ENCODE assay signal across 10 cellular contexts in the genomic region with DNA sequence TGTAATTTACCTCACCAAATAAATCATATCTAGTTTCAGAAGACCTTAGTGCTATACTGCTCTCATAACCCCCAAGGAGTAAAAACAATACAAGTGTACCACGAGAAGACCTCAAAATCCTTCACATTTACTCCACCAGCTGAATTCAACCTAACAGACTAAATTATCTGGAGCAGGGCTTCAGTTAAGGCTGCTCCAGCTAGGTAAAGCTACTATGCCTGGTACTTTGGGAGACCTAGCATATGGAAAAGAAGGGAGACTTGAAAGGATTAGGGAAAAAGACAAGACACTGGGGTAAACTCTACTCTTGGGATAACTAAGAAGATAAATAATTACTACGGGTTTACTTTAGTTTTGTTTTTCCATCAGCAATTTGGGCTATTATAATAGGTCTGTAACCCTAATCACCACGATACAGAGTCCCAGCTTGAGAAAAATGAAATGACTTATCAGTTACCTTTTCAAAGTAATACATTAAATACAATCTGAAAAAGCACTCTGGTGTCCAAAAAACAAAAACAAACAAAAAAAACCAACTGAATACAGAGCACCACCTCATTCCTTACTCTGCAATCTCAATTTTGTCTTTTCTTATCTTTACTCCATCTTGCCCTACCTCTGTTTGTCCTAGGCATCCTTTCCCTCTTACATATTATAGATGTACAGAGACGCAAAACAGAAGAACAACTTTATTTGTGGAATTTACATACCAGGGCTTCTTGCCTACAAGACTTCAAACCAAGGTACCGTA. TPM values are rescaled to one million over a fixed set of nuclear protein-coding genes. Genes with fewer than 3 reads are reported as not detected.
DNase-seq lines count a peak whose midpoint lies in the region; ATAC-seq and TF ChIP-seq lines count a peak whose summit lies in the region.
"Had no signal": no experiment of that assay in that cellular context is flagged by ENCODE, and none has a peak within 500 bp of the region (broad histone marks: within the 10 kb centered on the region; RNA-seq: fewer than 3 reads in every experiment).

No MANE protein-coding gene starts in this region.

- TF ChIP-seq EP300 in transverse colon (IDR thresholded peaks at IDR 0.05; ENCODE audit: low read depth), result no peak

- H2AK5ac ChIP-seq in neuronal stem cell (ENCODE audit: low read depth, low read length), result no peak overlapping the region

- in situ Hi-C loops in Caki2 (cut with HindIII; ENCODE audit: low pct_unique_long_range_greater_than_20kb, low sequenced_read_pairs), result no loop called here
- in situ Hi-C loops in transverse colon (cut with MboI; ENCODE audit: low pct_ligation_motif_present in 1 of 4, low pct_unique_long_range_greater_than_20kb in 1 of 4, low sequenced_read_pairs in 3 of 4), result no loop called here

- no peak overlapping the region for H2BK120ac ChIP-seq in neuronal stem cell (ENCODE audit: low read depth, low read length)

- DNase-seq in CD4-positive, CD25-positive, alpha-beta regulatory T cell, result no peak
- DNase-seq in Caki2 (ENCODE audit: low read depth), result peak; percentile 12
- DNase-seq in T-helper 17 cell, result no peak
- DNase-seq in inferior parietal cortex (ENCODE audit: extremely low spot score), result peak; percentile 15
- no peak for DNase-seq in neuronal stem cell (ENCODE audit: low spot score)
- no peak for DNase-seq in Caco-2
- DNase-seq in transverse colon, result no peak
- DNase-seq: GOT3 had no signal

- H3K9ac ChIP-seq in neuronal stem cell (ENCODE audit: low read depth, low read length, poor library complexity), result no peak overlapping the region

- H3K9me3 ChIP-seq in CD4-positive, CD25-positive, alpha-beta regulatory T cell (ENCODE audit: control insufficient read depth in 2 of 2, low read length in 2 of 2), result no peaks in the 10 kb centered on the region
- H3K9me3 ChIP-seq in T-helper 17 cell (ENCODE audit: control insufficient read depth, low read length, poor library complexity, severe bottlenecking) (no peaks in the 10 kb centered on the region), neuronal stem cell (replicated peaks in 1 of 2; ENCODE audit: control insufficient read depth in 2 of 2, insufficient read depth in 1 of 2, low read depth in 1 of 2, low read length in 2 of 2) (no peaks in the 10 kb centered on the region), Caco-2 (no peaks in the 10 kb centered on the region), transverse colon (no peaks in the 10 kb centered on the region)
- H3K9me3 ChIP-seq: suprapubic skin had no signal

- intact Hi-C loops in Caco-2 (cut with micrococcal nuclease; ENCODE audit: unreplicated experiment) (loop anchor here (5.0 kb wide), 2 partner anchors 222 to 562 kb away; no protein-coding TSS in a partner anchor), transverse colon (cut with DNase I; ENCODE audit: low total_unique reads) (no loop called here)

- no TSS peak for BruUV-seq in Caco-2 (replicated peaks; lab: Mats Ljungman, UMichigan)

- H3K4me3 Mint-ChIP-seq in CD4-positive, CD25-positive, alpha-beta regulatory T cell, result peak overlapping the region; percentile 88 to 93 (median 90)
- H3K4me3 Mint-ChIP-seq in T-helper 17 cell (peak overlapping the region; percentile 90), Caco-2 (ENCODE audit: unreplicated experiment) (no peak overlapping the region)

- no peak overlapping the region for H3K27ac ChIP-seq in CD4-positive, CD25-positive, alpha-beta regulatory T cell (ENCODE audit: insufficient read depth, low read length, poor library complexity, severe bottlenecking)
- H3K27ac ChIP-seq in neuronal stem cell (replicated peaks; ENCODE audit: low read length) (no peak overlapping the region), transverse colon (no peak overlapping the region)
- H3K27ac ChIP-seq: suprapubic skin had no signal

- no peak overlapping the region for H3K18ac ChIP-seq in neuronal stem cell (ENCODE audit: low read length)

- peaks cover 16% of the 10 kb centered on the region for H3K4me1 ChIP-seq in CD4-positive, CD25-positive, alpha-beta regulatory T cell (ENCODE audit: control insufficient read depth, insufficient read depth, low read length, poor library complexity, severe bottlenecking)
- H3K4me1 ChIP-seq in neuronal stem cell (ENCODE audit: control insufficient read depth in 2 of 2, insufficient read depth in 1 of 2, low read depth in 1 of 2, low read length in 2 of 2) (no peaks in the 10 kb centered on the region), Caco-2 (no peaks in the 10 kb centered on the region), transverse colon (peaks cover 6 to 16% (median 14%) of the 10 kb centered on the region in 4 donors)

- TF ChIP-seq POLR2A in transverse colon (IDR thresholded peaks at IDR 0.05), result no peak

- no peak overlapping the region for H3K14ac ChIP-seq in neuronal stem cell (ENCODE audit: low read length)

- H4K8ac ChIP-seq in neuronal stem cell (ENCODE audit: low read depth, low read length), result no peak overlapping the region

- no peak overlapping the region for H2BK12ac ChIP-seq in neuronal stem cell (ENCODE audit: low read length)

- no peaks in the 10 kb centered on the region for H3K79me1 ChIP-seq in neuronal stem cell (ENCODE audit: low read depth, low read length)

- peaks cover 0 to 3% (median 0%) of the 10 kb centered on the region in 7 donors for H3K9me3 Mint-ChIP-seq in CD4-positive, CD25-positive, alpha-beta regulatory T cell
- peaks cover 15% of the 10 kb centered on the region for H3K9me3 Mint-ChIP-seq in Caco-2 (ENCODE audit: unreplicated experiment)

- CTCF ChIA-PET in Caco-2 (lab: Charles Lee), result interaction anchor here (0.5 kb wide), 1 partner anchor 120 kb away, joined by 3 read pairs; no protein-coding TSS in a partner anchor

- H4K91ac ChIP-seq in neuronal stem cell (ENCODE audit: low read depth, low read length, poor library complexity), result no peak overlapping the region

- no peak for ATAC-seq in CD4-positive, CD25-positive, alpha-beta regulatory T cell (ENCODE audit: low read depth in 2 of 2)
- ATAC-seq in T-helper 17 cell, result no peak
- ATAC-seq: sciatic nerve had no signal

- H3K27me3 ChIP-seq in CD4-positive, CD25-positive, alpha-beta regulatory T cell (ENCODE audit: control insufficient read depth, insufficient read depth, low read length), result peaks cover 18% of the 10 kb centered on the region
- H3K27me3 ChIP-seq in neuronal stem cell (ENCODE audit: control insufficient read depth in 3 of 3, insufficient read depth in 3 of 3, low read depth in 1 of 3, low read length in 3 of 3) (peaks cover 0 to 57% (median 20%) of the 10 kb centered on the region in 3 experiments), Caco-2 (replicated peaks; ENCODE audit: control insufficient read depth, insufficient read depth, low read length) (no peaks in the 10 kb centered on the region), transverse colon (peaks cover 9% of the 10 kb centered on the region)

- H3K4me3 ChIP-seq in CD4-positive, CD25-positive, alpha-beta regulatory T cell (ENCODE audit: low read depth, low read length), result no peak overlapping the region
- H3K4me3 ChIP-seq in neuronal stem cell (ENCODE audit: low read length in 2 of 2) (no peak overlapping the region), Caco-2 (ENCODE audit: low read depth, low read length) (no peak overlapping the region), transverse colon (no peak overlapping the region)
- H3K4me3 ChIP-seq: suprapubic skin had no signal

- peaks cover 34% of the 10 kb centered on the region for H3K27me3 Mint-ChIP-seq in CD4-positive, CD25-positive, alpha-beta regulatory T cell
- H3K27me3 Mint-ChIP-seq in T-helper 17 cell (no peaks in the 10 kb centered on the region), Caco-2 (ENCODE audit: insufficient read depth, unreplicated experiment) (peaks cover 4% of the 10 kb centered on the region)

- no peaks in the 10 kb centered on the region for H3K36me3 Mint-ChIP-seq in CD4-positive, CD25-positive, alpha-beta regulatory T cell
- H3K36me3 Mint-ChIP-seq in T-helper 17 cell (ENCODE audit: low read depth), result peaks cover 1% of the 10 kb centered on the region
- H3K36me3 Mint-ChIP-seq in Caco-2 (ENCODE audit: insufficient read depth, unreplicated experiment), result no peaks in the 10 kb centered on the region

- H3K23ac ChIP-seq in neuronal stem cell (ENCODE audit: low read depth, low read length, poor library complexity), result no peak overlapping the region

- H2BK15ac ChIP-seq in neuronal stem cell (ENCODE audit: low read length), result no peak overlapping the region

- POLR2A ChIA-PET in Caco-2 (lab: Charles Lee), result no interaction called here

- no peak overlapping the region for H2BK5ac ChIP-seq in neuronal stem cell (ENCODE audit: low read length)

- no peak overlapping the region for H3K4me2 ChIP-seq in neuronal stem cell (ENCODE audit: insufficient read depth, low read length, poor library complexity, severe bottlenecking)

- no peak overlapping the region for H3K4ac ChIP-seq in neuronal stem cell (ENCODE audit: low read length)

- H3K4me1 Mint-ChIP-seq in CD4-positive, CD25-positive, alpha-beta regulatory T cell, result peaks cover 0 to 20% (median 13%) of the 10 kb centered on the region in 4 donors
- H3K4me1 Mint-ChIP-seq in T-helper 17 cell (peaks cover 11% of the 10 kb centered on the region), Caco-2 (ENCODE audit: low read depth, unreplicated experiment) (no peaks in the 10 kb centered on the region)

- no peak for TF ChIP-seq CTCF in Caco-2 (IDR thresholded peaks at IDR 0.05; ENCODE audit: insufficient read depth in 1 of 2, low read depth in 1 of 2, low read length in 1 of 2, severe bottlenecking in 1 of 2, unreplicated experiment in 1 of 2)
- no peak for TF ChIP-seq CTCF in transverse colon (IDR thresholded peaks at IDR 0.05)

- H3K36me3 ChIP-seq in CD4-positive, CD25-positive, alpha-beta regulatory T cell (ENCODE audit: control insufficient read depth, insufficient read depth, low read length), result no peaks in the 10 kb centered on the region
- H3K36me3 ChIP-seq in neuronal stem cell (replicated peaks in 1 of 2; ENCODE audit: control insufficient read depth in 2 of 2, insufficient read depth in 2 of 2, low read length in 2 of 2) (no peaks in the 10 kb centered on the region), Caco-2 (ENCODE audit: control insufficient read depth, insufficient read depth, low read length) (no peaks in the 10 kb centered on the region), transverse colon (no peaks in the 10 kb centered on the region)
- H3K36me3 ChIP-seq: suprapubic skin had no signal

- H2AFZ ChIP-seq in neuronal stem cell (ENCODE audit: low read length), result no peak overlapping the region

- H3K27ac Mint-ChIP-seq in CD4-positive, CD25-positive, alpha-beta regulatory T cell, result no peak overlapping the region
- H3K27ac Mint-ChIP-seq in T-helper 17 cell (peak overlapping the region; percentile 86), Caco-2 (ENCODE audit: unreplicated experiment) (no peak overlapping the region)

- WGBS in neuronal stem cell (ENCODE audit: extremely low coverage in 2 of 2, insufficient read length in 2 of 2, insufficient replicate concordance in 1 of 2), 2 donors, result no CpG with 5 or more reads among the region's 5 CpGs
- WGBS in transverse colon (ENCODE audit: low coverage in 1 of 2), 2 donors, result 69 to 82% methylated on average over 4 to 5 of the region's 5 CpGs

RNA-seq across cellular contexts. Expression of a gene that starts 2.1 kb away (rescaled TPM):
- total RNA-seq in CD4-positive, CD25-positive, alpha-beta regulatory T cell, result 0.69 TPM
- under 1 TPM in 3 of 4 donors, not detected in 1; 0.11 to 0.34 (median 0.15) TPM for polyA plus RNA-seq in CD4-positive, CD25-positive, alpha-beta regulatory T cell
- total RNA-seq in Caki2 (2014; rRNA removed; shearing (Covaris generic); ENCODE audit: low replicate concordance), result 0.12 and 1.3 TPM in 2 replicates
- total RNA-seq in T-helper 17 cell (1 to 10 TPM; 3.1 to 3.7 TPM), Caco-2 (2022) (0.11 and 0.28 TPM in 2 replicates), transverse colon (1 to 10 TPM in 3 of 4 donors, under 1 TPM in 1; 0.20 to 4.9 (median 1.7) TPM)
- polyA plus RNA-seq in neuronal stem cell (2013, experiment 1 of 2), result 0.28 TPM
- 0.19 TPM for polyA plus RNA-seq in neuronal stem cell (2013, experiment 2 of 2)

RNA-seq across cellular contexts. Expression of a gene that starts 33.8 kb away (rescaled TPM):
- total RNA-seq in CD4-positive, CD25-positive, alpha-beta regulatory T cell, result 2.0 TPM
- under 1 TPM in 3 of 4 donors, not detected in 1; 0.63 to 0.92 (median 0.65) TPM for polyA plus RNA-seq in CD4-positive, CD25-positive, alpha-beta regulatory T cell
- 47.1 and 60.6 TPM in 2 replicates for total RNA-seq in Caki2 (2014; rRNA removed; shearing (Covaris generic); ENCODE audit: low replicate concordance)
- total RNA-seq in T-helper 17 cell, result 1 to 10 TPM; 2.8 to 3.4 TPM
- 18.3 TPM for polyA plus RNA-seq in neuronal stem cell (2013, experiment 1 of 2)
- 18.0 TPM for polyA plus RNA-seq in neuronal stem cell (2013, experiment 2 of 2)
- 9.6 and 13.6 TPM in 2 replicates for total RNA-seq in Caco-2 (2022)
- total RNA-seq in transverse colon, result 10 to 100 TPM; 14.7 to 60.2 (median 17.0) TPM

Comparison
In these comparisons a context has a peak if more than half of its experiments do, and no peak if none do; other contexts are left out.
1. DNase-seq: peak in Caki2 (single experiment) and inferior parietal cortex (single experiment); none in CD4-positive, CD25-positive, alpha-beta regulatory T cell (0 of 3), T-helper 17 cell (0 of 3), neuronal stem cell (single experiment), Caco-2 (0 of 2) and transverse colon (single experiment).